ENCODE assay signal across 14 cellular contexts in genomic region chr15:31098491-31098917, GRCh38. TPM values are rescaled to one million over a fixed set of nuclear protein-coding genes. Genes with fewer than 3 reads are reported as not detected.
DNase-seq lines count a peak whose midpoint lies in the region; TF ChIP-seq lines count a peak whose summit lies in the region.
"Had no signal": no experiment of that assay in that cellular context is flagged by ENCODE, and none has a peak within 500 bp of the region (broad histone marks: within the 10 kb centered on the region; RNA-seq: fewer than 3 reads in every experiment).

No MANE protein-coding gene starts in this region.

- H3K36me3 ChIP-seq in kidney epithelial cell (ENCODE audit: control insufficient read depth, insufficient read depth, low read length) = no peaks in the 10 kb centered on the region

- TF ChIP-seq CTCF in C4-2B (conservative IDR thresholded peaks at IDR 0.05) = no peak
- no peak for TF ChIP-seq CTCF in VCaP (conservative IDR thresholded peaks at IDR 0.05)
- TF ChIP-seq CTCF in kidney epithelial cell (IDR thresholded peaks at IDR 0.05; ENCODE audit: insufficient read depth, low read length, poor library complexity, severe bottlenecking) = no peak

- peak; percentile 78 for DNase-seq in kidney epithelial cell (ENCODE audit: low read depth)
- DNase-seq in renal cortical epithelial cell (ENCODE audit: low read depth) = peak; percentile 93
- no peak for DNase-seq in caudate nucleus (lab: John Stamatoyannopoulos, UW)
- no peak for DNase-seq in NCI-H1436 treated with DMSO at 0.1 percent for 48 hours (lab: John Stamatoyannopoulos, UW)
- no peak for DNase-seq in OCI-M1 (lab: John Stamatoyannopoulos, UW)
- DNase-seq in OCI-M2 (lab: John Stamatoyannopoulos, UW; ENCODE audit: unreplicated experiment) = no peak
- DNase-seq: KBM-7, NCI-H1417 treated with DMSO at 0.1 percent for 48 hours, NCI-H2029 treated with DMSO at 0.1 percent for 48 hours, NCI-H510A, SHP77 treated with DMSO at 0.1 percent for 48 hours had no signal

- no peak overlapping the region for H3K4me3 ChIP-seq in kidney epithelial cell (ENCODE audit: low read depth, low read length)

- 0 out of 2 replicates have a peak overlapping the region, but pooled peaks have one; percentile 9 for H3K27ac ChIP-seq in C4-2B
- H3K27ac ChIP-seq in VCaP = peak overlapping the region; percentile 86
- H3K27ac ChIP-seq in caudate nucleus (ENCODE audit: low read depth, low read length) = no peak overlapping the region

- no peaks in the 10 kb centered on the region for H3K27me3 ChIP-seq in kidney epithelial cell (ENCODE audit: control insufficient read depth, insufficient read depth, low read length)

RNA-seq across cellular contexts. Expression of gene TRPM1, which starts 3.0 kb away (rescaled TPM):
- 1.2 TPM in 1 of 2 replicates, not detected in the other for total RNA-seq in kidney epithelial cell
- total RNA-seq in renal cortical epithelial cell = not detected in 2 replicates
- total RNA-seq: H4 had no signal

Comparison
In these comparisons a context has a peak if more than half of its experiments do, and no peak if none do; other contexts are left out.
1. DNase-seq: peak in kidney epithelial cell (single experiment) and renal cortical epithelial cell (single experiment); none in caudate nucleus (0 of 61), NCI-H1436 treated with DMSO at 0.1 percent for 48 hours (single experiment), OCI-M1 (single experiment) and OCI-M2 (single experiment).